ENCODE assay signal across 11 cellular contexts in the genomic region with DNA sequence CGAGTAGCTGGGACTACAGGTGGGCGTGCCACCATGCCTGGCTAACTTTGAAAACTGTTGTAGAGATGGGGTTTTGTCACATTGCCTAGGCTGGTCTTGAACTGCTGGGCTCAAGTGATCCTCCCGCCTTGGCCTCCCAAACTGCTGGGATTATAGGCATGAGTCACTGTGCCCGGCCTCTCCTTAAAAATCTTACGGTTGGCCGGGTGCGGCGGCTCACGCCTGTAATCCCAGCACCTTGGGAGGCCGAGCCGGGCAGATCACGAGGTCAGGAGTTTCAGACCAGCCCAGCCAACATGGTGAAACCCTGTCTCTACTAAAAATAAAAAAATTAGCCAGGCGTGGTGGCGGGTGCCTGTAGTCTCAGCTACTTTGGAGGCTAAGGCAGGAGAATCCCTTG. TPM values are rescaled to one million over a fixed set of nuclear protein-coding genes. Genes with fewer than 3 reads are reported as not detected.
DNase-seq lines count a peak whose midpoint lies in the region; ATAC-seq and TF ChIP-seq lines count a peak whose summit lies in the region.
"Not testable (repeated sequence)": the region's sequence is repeated elsewhere in the genome, so short reads cannot be mapped to it uniquely, and the experiment has no call there.
"Had no signal": no experiment of that assay in that cellular context is flagged by ENCODE, and none has a peak within 500 bp of the region (broad histone marks: within the 10 kb centered on the region; RNA-seq: fewer than 3 reads in every experiment).

No MANE protein-coding gene starts in this region.

- H2AFZ ChIP-seq in Karpas-422 (ENCODE audit: low read length): not testable (repeated sequence)

- POLR2A ChIA-PET in CD8-positive, alpha-beta memory T cell (lab: Charles Lee); T-cell (lab: Charles Lee): not testable (repeated sequence)

- not testable (repeated sequence) for H3K9me3 ChIP-seq in CD8-positive, alpha-beta memory T cell (ENCODE audit: low read length); Karpas-422 (ENCODE audit: low read length); spleen

- H3K27ac ChIP-seq in CD8-positive, alpha-beta memory T cell (ENCODE audit: low read depth, low read length): not testable (repeated sequence)
- H3K27ac ChIP-seq in Karpas-422 (ENCODE audit: low read length): 0 out of 2 replicates have a peak overlapping the region, but pooled peaks have one; percentile 18
- peak overlapping the region in 3 of 8 donors; percentile 75 to 93 (median 91) for H3K27ac ChIP-seq in spleen

- 88 to 93% (median 91%) methylated on average over 14 of the region's 14 CpGs for WGBS in spleen, 5 donors

- not testable (repeated sequence) for TF ChIP-seq CTCF in chondrocyte (IDR thresholded peaks at IDR 0.05); spleen (IDR thresholded peaks at IDR 0.05 in 8 of 11, conservative IDR thresholded peaks at IDR 0.05 in 3 of 11)

- peaks cover 26% of the 10 kb centered on the region for H3K36me3 ChIP-seq in CD8-positive, alpha-beta memory T cell (ENCODE audit: insufficient read depth, low read length)
- peaks cover 25% of the 10 kb centered on the region for H3K36me3 ChIP-seq in Karpas-422 (ENCODE audit: insufficient read depth, low read length)
- peaks cover 10 to 62% (median 41%) of the 10 kb centered on the region in 6 donors for H3K36me3 ChIP-seq in spleen

- H3K4me3 Mint-ChIP-seq in CD8-positive, alpha-beta memory T cell: peak overlapping the region in 6 of 7 donors; percentile 84 to 95 (median 91)
- H3K4me3 Mint-ChIP-seq in T-cell (peak overlapping the region; percentile 85 to 90 (median 88)), naive B cell (peak overlapping the region in 7 of 8 donors; percentile 29 to 94 (median 86))
- H3K4me3 Mint-ChIP-seq in activated T-helper 1 cell treated with anti-CD3 and anti-CD28 coated beads, Interleukin-12 subunit alpha, Interleukin-12 subunit beta, Interleukin-2, Interleukin-4 antibody, amounts not matched to agents 30 ng/mL and 10 ng/mL and 1 ng/mL, durations not matched to agents 14 hours and 24 hours and 36 hours: peak overlapping the region; percentile 90
- H3K4me3 Mint-ChIP-seq in chondrocyte (ENCODE audit: unreplicated experiment): not testable (repeated sequence)

- H3K36me3 Mint-ChIP-seq in CD8-positive, alpha-beta memory T cell: peaks cover 4 to 53% (median 18%) of the 10 kb centered on the region in 3 donors
- H3K36me3 Mint-ChIP-seq in T-cell (peaks cover 29% of the 10 kb centered on the region), chondrocyte (ENCODE audit: low read depth) (peaks cover 11% of the 10 kb centered on the region), naive B cell (peaks cover 0 to 10% of the 10 kb centered on the region in 2 donors)
- peaks cover 30% of the 10 kb centered on the region for H3K36me3 Mint-ChIP-seq in activated T-helper 1 cell treated with anti-CD3 and anti-CD28 coated beads, Interleukin-12 subunit alpha, Interleukin-12 subunit beta, Interleukin-2, Interleukin-4 antibody, amounts not matched to agents 30 ng/mL and 10 ng/mL and 1 ng/mL, durations not matched to agents 14 hours and 24 hours and 36 hours (ENCODE audit: low read depth)

- peak overlapping the region; percentile 96 for H3K4me2 ChIP-seq in Karpas-422 (ENCODE audit: low read depth, low read length, poor library complexity, severe bottlenecking)

- peaks cover 32% of the 10 kb centered on the region for H3K4me1 ChIP-seq in CD8-positive, alpha-beta memory T cell (ENCODE audit: insufficient read depth, low read length)
- H3K4me1 ChIP-seq in Karpas-422 (ENCODE audit: low read length) (peaks cover 39% of the 10 kb centered on the region), spleen (peaks cover 18 to 67% (median 41%) of the 10 kb centered on the region in 6 donors)

- intact Hi-C loops in activated T-helper 1 cell treated with anti-CD3 and anti-CD28 coated beads, Interleukin-12 subunit alpha, Interleukin-12 subunit beta, Interleukin-2, Interleukin-4 antibody, amounts not matched to agents 30 ng/mL and 10 ng/mL and 1 ng/mL, durations not matched to agents 14 hours and 24 hours and 36 hours (cut with micrococcal nuclease): loop anchor here (10.0 kb wide), 1 partner anchor 452 kb away; a partner anchor contains a TSS
- intact Hi-C loops in spleen (cut with DNase I; ENCODE audit: low total_unique reads): not testable (repeated sequence)

- not testable (repeated sequence) for H3K4me3 ChIP-seq in CD8-positive, alpha-beta memory T cell (ENCODE audit: low read length)
- peak overlapping the region; percentile 76; the same call in 1 of the 2 replicates for H3K4me3 ChIP-seq in Karpas-422 (ENCODE audit: low read length)
- peak overlapping the region in 2 of 8 donors; percentile 91 to 96 for H3K4me3 ChIP-seq in spleen

- peaks cover 29 to 38% (median 37%) of the 10 kb centered on the region in 3 donors for H3K4me1 Mint-ChIP-seq in CD8-positive, alpha-beta memory T cell
- H3K4me1 Mint-ChIP-seq in T-cell (peaks cover 29 to 42% (median 40%) of the 10 kb centered on the region in 3 donors), chondrocyte (ENCODE audit: low read depth) (peaks cover 21% of the 10 kb centered on the region), naive B cell (peaks cover 26 to 35% (median 27%) of the 10 kb centered on the region in 3 donors)
- H3K4me1 Mint-ChIP-seq in activated T-helper 1 cell treated with anti-CD3 and anti-CD28 coated beads, Interleukin-12 subunit alpha, Interleukin-12 subunit beta, Interleukin-2, Interleukin-4 antibody, amounts not matched to agents 30 ng/mL and 10 ng/mL and 1 ng/mL, durations not matched to agents 14 hours and 24 hours and 36 hours (ENCODE audit: low read depth): peaks cover 29% of the 10 kb centered on the region

- not testable (repeated sequence) for H3K9me3 Mint-ChIP-seq in CD8-positive, alpha-beta memory T cell; T-cell; activated T-helper 1 cell treated with anti-CD3 and anti-CD28 coated beads, Interleukin-12 subunit alpha, Interleukin-12 subunit beta, Interleukin-2, Interleukin-4 antibody, amounts not matched to agents 30 ng/mL and 10 ng/mL and 1 ng/mL, durations not matched to agents 14 hours and 24 hours and 36 hours; chondrocyte (ENCODE audit: low read depth); naive B cell

- peak overlapping the region; percentile 80; the same call in 1 of the 2 replicates for H3K9ac ChIP-seq in Karpas-422 (ENCODE audit: low read length)

- CTCF ChIA-PET in CD8-positive, alpha-beta memory T cell (lab: Charles Lee): interaction anchor here (0.7 to 1.7 kb wide), 4 partner anchors 15 to 175 kb away, joined by 4 to 5 read pairs (median 4); no protein-coding TSS in a partner anchor
- CTCF ChIA-PET in T-cell (lab: Charles Lee): not testable (repeated sequence)

- TF ChIP-seq POLR2A in spleen (IDR thresholded peaks at IDR 0.05): not testable (repeated sequence)

- not testable (repeated sequence) for H3K27me3 Mint-ChIP-seq in CD8-positive, alpha-beta memory T cell; T-cell; activated T-helper 1 cell treated with anti-CD3 and anti-CD28 coated beads, Interleukin-12 subunit alpha, Interleukin-12 subunit beta, Interleukin-2, Interleukin-4 antibody, amounts not matched to agents 30 ng/mL and 10 ng/mL and 1 ng/mL, durations not matched to agents 14 hours and 24 hours and 36 hours (ENCODE audit: insufficient read depth); chondrocyte (ENCODE audit: low read depth); naive B cell

- DNase-seq in CD8-positive, alpha-beta memory T cell: peak in 1 of 5 donors; percentile 32
- DNase-seq in Karpas-422; T-cell; activated T-helper 1 cell treated with anti-CD3 and anti-CD28 coated beads, Interleukin-12 subunit alpha, Interleukin-12 subunit beta, Interleukin-2, Interleukin-4 antibody, amounts not matched to agents 30 ng/mL and 10 ng/mL and 1 ng/mL, durations not matched to agents 14 hours and 24 hours and 36 hours (ENCODE audit: low spot score); naive B cell: not testable (repeated sequence)
- DNase-seq in chondrocyte (ENCODE audit: low spot score) (peak; percentile 38), spleen (peak; percentile 66)

- not testable (repeated sequence) for ATAC-seq in T-cell (replicated peaks in 1 of 4); naive B cell (ENCODE audit: low read depth in 2 of 2)

- H4K20me1 ChIP-seq in Karpas-422 (ENCODE audit: insufficient read depth, low read depth, low read length): not testable (repeated sequence)

- H3K9me2 ChIP-seq in Karpas-422 (replicated peaks; ENCODE audit: insufficient read depth, low read length): not testable (repeated sequence)

- H3K79me2 ChIP-seq in Karpas-422 (ENCODE audit: low read length): peaks cover 42% of the 10 kb centered on the region

- peak overlapping the region in 2 of 8 donors; percentile 47 to 85 for H3K27ac Mint-ChIP-seq in CD8-positive, alpha-beta memory T cell
- H3K27ac Mint-ChIP-seq in T-cell; activated T-helper 1 cell treated with anti-CD3 and anti-CD28 coated beads, Interleukin-12 subunit alpha, Interleukin-12 subunit beta, Interleukin-2, Interleukin-4 antibody, amounts not matched to agents 30 ng/mL and 10 ng/mL and 1 ng/mL, durations not matched to agents 14 hours and 24 hours and 36 hours; chondrocyte (ENCODE audit: unreplicated experiment): not testable (repeated sequence)
- H3K27ac Mint-ChIP-seq in naive B cell: peak overlapping the region in 3 of 6 donors; percentile 3 to 78 (median 35)

- not testable (repeated sequence) for H3K27me3 ChIP-seq in CD8-positive, alpha-beta memory T cell (ENCODE audit: insufficient read depth, low read length, poor library complexity, severe bottlenecking); Karpas-422 (ENCODE audit: low read length); spleen (replicated peaks in 1 of 7)

RNA-seq across cellular contexts. Expression of a gene that starts 2.2 kb away (rescaled TPM):
- 100 to 1,000 TPM; 109 to 110 TPM for total RNA-seq in CD8-positive, alpha-beta memory T cell
- 68.1 TPM for polyA plus RNA-seq in CD8-positive, alpha-beta memory T cell
- 141 and 164 TPM in 2 replicates for total RNA-seq in Karpas-422 (2014; rRNA removed; shearing (Covaris generic); ENCODE audit: low replicate concordance)
- 10 to 100 TPM; 70.9 to 91.0 (median 82.1) TPM for total RNA-seq in T-cell
- 132 and 133 TPM in 2 replicates for total RNA-seq in activated T-helper 1 cell treated with anti-CD3 and anti-CD28 coated beads, Interleukin-12 subunit alpha, Interleukin-12 subunit beta, Interleukin-2, Interleukin-4 antibody, amounts not matched to agents 30 ng/mL and 10 ng/mL and 1 ng/mL, durations not matched to agents 14 hours and 24 hours and 36 hours
- 75.8 to 108 TPM (median 81.6 TPM) in 3 replicates for total RNA-seq in chondrocyte
- polyA plus RNA-seq in naive B cell (ENCODE audit: low read depth in 6 of 6): 10 to 100 TPM; 24.5 to 65.2 (median 41.4) TPM
- total RNA-seq in spleen: 100 to 1,000 TPM in 3 of 7 donors, 10 to 100 TPM in 4; 87.2 to 118 (median 99.9) TPM
- 10 to 100 TPM; 39.7 to 55.6 (median 45.1) TPM for polyA plus RNA-seq in spleen

RNA-seq across cellular contexts. Expression of a gene that starts 47.8 kb away (rescaled TPM):
- 1 to 10 TPM; 2.0 to 2.5 TPM for total RNA-seq in CD8-positive, alpha-beta memory T cell
- polyA plus RNA-seq in CD8-positive, alpha-beta memory T cell: not detected
- total RNA-seq in Karpas-422 (2014; rRNA removed; shearing (Covaris generic); ENCODE audit: low replicate concordance): 2.2 and 3.3 TPM in 2 replicates
- total RNA-seq in T-cell (under 1 TPM; 0.09 to 0.70 (median 0.28) TPM), chondrocyte (not detected in 3 replicates), spleen (1 to 10 TPM in 2 of 7 donors, under 1 TPM in 3, not detected in 2; 0.16 to 5.3 (median 0.43) TPM)
- 12.3 and 12.5 TPM in 2 replicates for total RNA-seq in activated T-helper 1 cell treated with anti-CD3 and anti-CD28 coated beads, Interleukin-12 subunit alpha, Interleukin-12 subunit beta, Interleukin-2, Interleukin-4 antibody, amounts not matched to agents 30 ng/mL and 10 ng/mL and 1 ng/mL, durations not matched to agents 14 hours and 24 hours and 36 hours
- polyA plus RNA-seq in naive B cell (ENCODE audit: low read depth in 6 of 6) (not detected), spleen (under 1 TPM; 0.09 to 0.53 (median 0.19) TPM)
- total RNA-seq: epithelial cell of proximal tubule, sigmoid colon had no signal
- polyA plus RNA-seq: BJ, liver had no signal
